8 cellular contexts compared by ENCODE assay signal in genomic region chr5:156570615-156571014, GRCh38.
"Had no signal": no experiment of that assay in that cellular context is flagged by ENCODE, and none has a peak within 500 bp of the region (broad histone marks: within the 10 kb centered on the region; RNA-seq: fewer than 3 reads in every experiment).

No MANE protein-coding gene starts in this region.

- H3K36me3 ChIP-seq: HAP-1 had no signal

- H3K27ac Mint-ChIP-seq: GM23338, HFFc6 had no signal

- H3K27ac ChIP-seq: GM23248 had no signal

- DNase-seq: GM23248, GOT3, H7, H9, HCEC 1CT, HFFc6 had no signal

- H3K9me3 Mint-ChIP-seq: GM23338, H9 had no signal

- H3K4me3 ChIP-seq: GM23248, GM23338, HAP-1 had no signal

- H3K4me1 Mint-ChIP-seq: GM23338 had no signal

- H3K4me3 Mint-ChIP-seq: GM23338, H9, HFFc6 had no signal

- H3K9me3 ChIP-seq: HAP-1 had no signal
